ENCODE assay signal across 7 cellular contexts in the genomic region with DNA sequence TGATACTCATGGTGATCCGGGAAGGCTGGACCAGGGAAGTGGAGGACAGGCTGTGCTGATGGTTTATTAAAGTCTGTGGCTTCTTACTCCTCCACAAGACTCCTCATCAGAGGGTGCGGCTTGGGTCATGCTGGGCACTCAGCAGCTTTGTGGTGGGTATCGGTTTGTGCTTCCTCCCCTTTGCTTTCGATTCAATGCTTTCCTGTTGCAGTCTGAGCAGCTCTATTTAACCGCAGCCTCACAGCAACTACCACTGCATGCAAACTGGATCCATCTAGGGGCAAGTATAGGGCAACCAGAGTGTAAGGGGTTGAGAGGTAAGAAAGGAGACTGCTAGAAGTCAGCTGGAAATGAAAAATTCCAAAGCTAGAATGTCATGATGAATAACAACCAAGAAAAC. TPM values are rescaled to one million over a fixed set of nuclear protein-coding genes. Genes with fewer than 3 reads are reported as not detected.
DNase-seq lines count a peak whose midpoint lies in the region; ATAC-seq and TF ChIP-seq lines count a peak whose summit lies in the region.
"Not testable (repeated sequence)": the region's sequence is repeated elsewhere in the genome, so short reads cannot be mapped to it uniquely, and the experiment has no call there.

No MANE protein-coding gene starts in this region.

- not testable (repeated sequence) for DNase-seq in lower lobe of right lung

- not testable (repeated sequence) for H3K27ac ChIP-seq in lower lobe of right lung

- H3K27ac Mint-ChIP-seq in activated T-helper 17 cell treated with anti-CD3 and anti-CD28 coated beads, Interleukin-2, amount 50 U/mL, for 72 hours: not testable (repeated sequence)

- H3K27me3 ChIP-seq in lower lobe of right lung (ENCODE audit: low read depth): not testable (repeated sequence)

- H3K36me3 ChIP-seq in lower lobe of right lung: not testable (repeated sequence)

- H3K4me3 Mint-ChIP-seq in activated T-helper 17 cell treated with anti-CD3 and anti-CD28 coated beads, Interleukin-2, amount 50 U/mL, for 72 hours: not testable (repeated sequence)

- not testable (repeated sequence) for H3K36me3 Mint-ChIP-seq in activated T-helper 17 cell treated with anti-CD3 and anti-CD28 coated beads, Interleukin-2, amount 50 U/mL, for 72 hours (ENCODE audit: low read depth)

- not testable (repeated sequence) for H3K4me1 ChIP-seq in lower lobe of right lung

- H3K27me3 Mint-ChIP-seq in activated T-helper 17 cell treated with anti-CD3 and anti-CD28 coated beads, Interleukin-2, amount 50 U/mL, for 72 hours: not testable (repeated sequence)

- TF ChIP-seq CTCF in lower lobe of right lung (IDR thresholded peaks at IDR 0.05): not testable (repeated sequence)

- ATAC-seq in GM18520 (IDR thresholded peaks at IDR 0.05; ENCODE audit: unreplicated experiment) (peak; percentile 86), GM19455 (IDR thresholded peaks at IDR 0.05; ENCODE audit: unreplicated experiment) (peak; percentile 92), HG02571 (IDR thresholded peaks at IDR 0.05; ENCODE audit: unreplicated experiment) (peak; percentile 95), HG03060 (IDR thresholded peaks at IDR 0.05; ENCODE audit: low read depth, unreplicated experiment) (peak; percentile 93), HG03520 (IDR thresholded peaks at IDR 0.05; ENCODE audit: unreplicated experiment) (peak; percentile 90), lower lobe of right lung (peak; percentile 73 to 88)
- peak; percentile 89 for ATAC-seq in activated T-helper 17 cell treated with anti-CD3 and anti-CD28 coated beads, Interleukin-2, amount 50 U/mL, for 72 hours (replicated peaks)

- intact Hi-C loops in lower lobe of right lung (cut with DNase I): not testable (repeated sequence)

- not testable (repeated sequence) for H3K4me1 Mint-ChIP-seq in activated T-helper 17 cell treated with anti-CD3 and anti-CD28 coated beads, Interleukin-2, amount 50 U/mL, for 72 hours

- not testable (repeated sequence) for H3K9me3 Mint-ChIP-seq in activated T-helper 17 cell treated with anti-CD3 and anti-CD28 coated beads, Interleukin-2, amount 50 U/mL, for 72 hours

- H3K9me3 ChIP-seq in lower lobe of right lung: not testable (repeated sequence)

- not testable (repeated sequence) for H3K4me3 ChIP-seq in lower lobe of right lung

RNA-seq across cellular contexts. Expression of a gene that starts 9.8 kb away (rescaled TPM):
- total RNA-seq in activated T-helper 17 cell treated with anti-CD3 and anti-CD28 coated beads, Interleukin-2, amount 50 U/mL, for 72 hours: under 1 TPM in 1 of 2 donors, not detected in 1; 0.58 TPM
- not detected for total RNA-seq in lower lobe of right lung
